ENCODE assay signal across 1 cellular context in the genomic region with DNA sequence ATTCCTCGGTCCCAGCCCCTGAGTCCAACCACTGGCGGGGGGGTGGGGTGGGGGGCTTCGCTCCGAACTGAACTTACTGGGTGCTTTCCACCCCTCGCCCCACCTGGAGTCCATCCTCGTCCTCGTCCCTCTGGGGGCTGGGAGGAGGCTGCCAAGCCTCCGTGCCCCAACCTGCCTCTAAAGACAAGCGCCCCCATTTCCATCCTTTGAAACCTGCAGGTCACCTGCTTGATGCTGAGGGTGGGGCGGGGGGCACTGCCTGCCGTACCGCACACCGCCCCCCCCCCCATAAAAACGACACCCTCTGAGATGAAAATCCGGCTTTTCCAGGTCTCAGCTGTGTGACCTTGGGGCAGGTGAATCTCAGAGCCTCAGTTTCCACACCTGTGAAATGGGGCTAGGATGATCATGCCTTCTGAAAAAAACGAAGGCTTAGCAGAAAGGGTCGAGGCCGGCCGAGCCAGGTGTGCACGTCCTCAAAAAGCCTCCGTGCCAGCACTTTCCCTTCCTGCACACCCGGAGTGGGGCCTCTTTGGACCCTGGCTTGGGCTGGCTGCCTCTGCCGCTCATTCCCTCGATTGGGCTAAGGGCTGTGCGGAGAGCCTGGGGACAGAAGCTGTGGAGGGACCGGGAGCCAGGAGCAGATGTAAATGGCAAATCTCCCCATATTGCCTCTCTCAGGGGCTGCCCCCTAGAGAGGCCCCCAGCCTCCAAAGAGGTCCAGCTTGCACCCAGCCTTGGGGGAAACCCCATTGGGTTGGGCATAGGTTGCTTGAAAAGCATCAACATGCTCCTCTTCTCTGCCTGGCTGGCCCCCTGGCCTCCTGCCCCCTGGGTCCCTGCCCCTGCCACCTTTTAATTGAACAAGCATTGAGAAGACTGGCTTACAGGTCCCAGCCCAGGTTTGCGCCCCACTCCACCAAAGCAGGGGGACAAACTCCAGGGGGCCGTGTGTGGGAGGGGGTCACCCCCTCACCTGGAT.
TF ChIP-seq lines count a peak whose summit lies in the region.

No MANE protein-coding gene starts in this region.

TF ChIP-seq in HEK293, 187 proteins besides CTCF, POLR2A, EP300 and RAD21 (continued from another document):
- TF ChIP-seq, protein P1, sequence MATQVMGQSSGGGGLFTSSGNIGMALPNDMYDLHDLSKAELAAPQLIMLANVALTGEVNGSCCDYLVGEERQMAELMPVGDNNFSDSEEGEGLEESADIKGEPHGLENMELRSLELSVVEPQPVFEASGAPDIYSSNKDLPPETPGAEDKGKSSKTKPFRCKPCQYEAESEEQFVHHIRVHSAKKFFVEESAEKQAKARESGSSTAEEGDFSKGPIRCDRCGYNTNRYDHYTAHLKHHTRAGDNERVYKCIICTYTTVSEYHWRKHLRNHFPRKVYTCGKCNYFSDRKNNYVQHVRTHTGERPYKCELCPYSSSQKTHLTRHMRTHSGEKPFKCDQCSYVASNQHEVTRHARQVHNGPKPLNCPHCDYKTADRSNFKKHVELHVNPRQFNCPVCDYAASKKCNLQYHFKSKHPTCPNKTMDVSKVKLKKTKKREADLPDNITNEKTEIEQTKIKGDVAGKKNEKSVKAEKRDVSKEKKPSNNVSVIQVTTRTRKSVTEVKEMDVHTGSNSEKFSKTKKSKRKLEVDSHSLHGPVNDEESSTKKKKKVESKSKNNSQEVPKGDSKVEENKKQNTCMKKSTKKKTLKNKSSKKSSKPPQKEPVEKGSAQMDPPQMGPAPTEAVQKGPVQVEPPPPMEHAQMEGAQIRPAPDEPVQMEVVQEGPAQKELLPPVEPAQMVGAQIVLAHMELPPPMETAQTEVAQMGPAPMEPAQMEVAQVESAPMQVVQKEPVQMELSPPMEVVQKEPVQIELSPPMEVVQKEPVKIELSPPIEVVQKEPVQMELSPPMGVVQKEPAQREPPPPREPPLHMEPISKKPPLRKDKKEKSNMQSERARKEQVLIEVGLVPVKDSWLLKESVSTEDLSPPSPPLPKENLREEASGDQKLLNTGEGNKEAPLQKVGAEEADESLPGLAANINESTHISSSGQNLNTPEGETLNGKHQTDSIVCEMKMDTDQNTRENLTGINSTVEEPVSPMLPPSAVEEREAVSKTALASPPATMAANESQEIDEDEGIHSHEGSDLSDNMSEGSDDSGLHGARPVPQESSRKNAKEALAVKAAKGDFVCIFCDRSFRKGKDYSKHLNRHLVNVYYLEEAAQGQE (tag by site-specific recombination; IDR thresholded peaks at IDR 0.05) = no peak
- peak; percentile 45; the same call in 1 of the 2 replicates for TF ChIP-seq GLIS1 (tag by site-specific recombination; IDR thresholded peaks at IDR 0.05)
- TF ChIP-seq ZNF37A (tag by site-specific recombination; IDR thresholded peaks at IDR 0.05) = no peak
- no peak for TF ChIP-seq ZNF121 (tag by site-specific recombination; IDR thresholded peaks at IDR 0.05)
- TF ChIP-seq ZFHX2 (tag by site-specific recombination; conservative IDR thresholded peaks at IDR 0.05) = no peak
